In genomic region chr4:142402156-142402555, GRCh38 we compare ENCODE assay signal across 12 cellular contexts.
DNase-seq lines count a peak whose midpoint lies in the region; ATAC-seq lines count a peak whose summit lies in the region.
"Had no signal": no experiment of that assay in that cellular context is flagged by ENCODE, and none has a peak within 500 bp of the region (broad histone marks: within the 10 kb centered on the region; RNA-seq: fewer than 3 reads in every experiment).

No MANE protein-coding gene starts in this region.

- CTCF ChIA-PET in activated CD4-positive, alpha-beta memory T cell treated with anti-CD3 and anti-CD28 coated beads for 36 hours (lab: Charles Lee): interaction anchor here (1.2 to 2.0 kb wide), 2 partner anchors 16 to 24 kb away, joined by 4 to 6 read pairs; no protein-coding TSS in a partner anchor

- WGBS in aorta, 2 donors: 44 to 49% methylated on average over 2 of the region's 2 CpGs

- H3K4me1 Mint-ChIP-seq in activated T-cell treated with anti-CD3 and anti-CD28 coated beads, Interleukin-2, amount 50 U/mL, for 72 hours (ENCODE audit: low read depth): peaks cover 68% of the 10 kb centered on the region
- H3K4me1 Mint-ChIP-seq in activated CD4-positive, alpha-beta memory T cell treated with anti-CD3 and anti-CD28 coated beads for 36 hours (ENCODE audit: low read depth): peaks cover 31% of the 10 kb centered on the region
- H3K4me1 Mint-ChIP-seq in stimulated activated effector memory CD8-positive, alpha-beta T cell treated with anti-CD3 and anti-CD28 coated beads, Interleukin-12 subunit alpha, Interleukin-12 subunit beta, amount 100 ng/mL, for 72 hours: peaks cover 44% of the 10 kb centered on the region

- no peak overlapping the region for H3K4me3 ChIP-seq in aorta (ENCODE audit: low read length in 2 of 2)

- H3K36me3 ChIP-seq in aorta (ENCODE audit: control insufficient read depth in 1 of 2, insufficient read depth in 2 of 2, low read length in 1 of 2): no peaks in the 10 kb centered on the region

- ATAC-seq in activated T-cell treated with anti-CD3 and anti-CD28 coated beads, Interleukin-2, amount 50 U/mL, for 72 hours (replicated peaks in 1 of 2): no peak
- no peak for ATAC-seq in stimulated activated effector memory CD8-positive, alpha-beta T cell treated with anti-CD3 and anti-CD28 coated beads, Interleukin-12 subunit alpha, Interleukin-12 subunit beta, amount 100 ng/mL, for 72 hours
- no peak for ATAC-seq in aorta (ENCODE audit: low FRiP score)
- ATAC-seq in left lobe of liver: no peak

- no peaks in the 10 kb centered on the region for H3K9me3 Mint-ChIP-seq in activated T-cell treated with anti-CD3 and anti-CD28 coated beads, Interleukin-2, amount 50 U/mL, for 72 hours
- H3K9me3 Mint-ChIP-seq in activated CD4-positive, alpha-beta memory T cell treated with anti-CD3 and anti-CD28 coated beads for 36 hours: no peaks in the 10 kb centered on the region
- no peaks in the 10 kb centered on the region for H3K9me3 Mint-ChIP-seq in stimulated activated effector memory CD8-positive, alpha-beta T cell treated with anti-CD3 and anti-CD28 coated beads, Interleukin-12 subunit alpha, Interleukin-12 subunit beta, amount 100 ng/mL, for 72 hours
- H3K9me3 Mint-ChIP-seq: H9 had no signal

- no peak overlapping the region for H3K27ac ChIP-seq in aorta (ENCODE audit: low read depth in 1 of 2, low read length in 2 of 2)

- peaks cover 10 to 19% of the 10 kb centered on the region in 2 donors for H3K36me3 Mint-ChIP-seq in activated T-cell treated with anti-CD3 and anti-CD28 coated beads, Interleukin-2, amount 50 U/mL, for 72 hours (ENCODE audit: insufficient read depth in 2 of 2)
- peaks cover 44% of the 10 kb centered on the region for H3K36me3 Mint-ChIP-seq in activated CD4-positive, alpha-beta memory T cell treated with anti-CD3 and anti-CD28 coated beads for 36 hours
- peaks cover 75% of the 10 kb centered on the region for H3K36me3 Mint-ChIP-seq in stimulated activated effector memory CD8-positive, alpha-beta T cell treated with anti-CD3 and anti-CD28 coated beads, Interleukin-12 subunit alpha, Interleukin-12 subunit beta, amount 100 ng/mL, for 72 hours

- peaks cover 0 to 3% of the 10 kb centered on the region in 2 donors for H3K4me1 ChIP-seq in aorta (ENCODE audit: control insufficient read depth in 1 of 2, insufficient read depth in 2 of 2, low read length in 2 of 2)

- H3K27me3 Mint-ChIP-seq in activated T-cell treated with anti-CD3 and anti-CD28 coated beads, Interleukin-2, amount 50 U/mL, for 72 hours (ENCODE audit: low read depth): no peaks in the 10 kb centered on the region
- no peaks in the 10 kb centered on the region for H3K27me3 Mint-ChIP-seq in activated CD4-positive, alpha-beta memory T cell treated with anti-CD3 and anti-CD28 coated beads for 36 hours

- peak overlapping the region; percentile 81 to 96 for H3K4me3 Mint-ChIP-seq in activated T-cell treated with anti-CD3 and anti-CD28 coated beads, Interleukin-2, amount 50 U/mL, for 72 hours
- H3K4me3 Mint-ChIP-seq in activated CD4-positive, alpha-beta memory T cell treated with anti-CD3 and anti-CD28 coated beads for 36 hours: peak overlapping the region; percentile 93
- peak overlapping the region; percentile 79 for H3K4me3 Mint-ChIP-seq in stimulated activated effector memory CD8-positive, alpha-beta T cell treated with anti-CD3 and anti-CD28 coated beads, Interleukin-12 subunit alpha, Interleukin-12 subunit beta, amount 100 ng/mL, for 72 hours
- H3K4me3 Mint-ChIP-seq: H9 had no signal

- intact Hi-C loops in activated CD4-positive, alpha-beta memory T cell treated with anti-CD3 and anti-CD28 coated beads for 36 hours (cut with micrococcal nuclease): loop anchor here (5.0 kb wide), 2 partner anchors 785 to 1110 kb away; partner anchors contain the start of gene SMARCA5
- intact Hi-C loops in aorta (cut with DNase I): no loop called here

- H3K9me3 ChIP-seq in aorta (ENCODE audit: control insufficient read depth, low read length): no peaks in the 10 kb centered on the region

- DNase-seq in activated T-cell treated with anti-CD3 and anti-CD28 coated beads, Interleukin-2, amount 50 U/mL, for 72 hours: no peak
- no peak for DNase-seq in activated T-cell treated with anti-CD3 and anti-CD28 coated beads, Interleukin-2, amount 50 U/mL, for 48 hours
- no peak for DNase-seq in activated CD4-positive, alpha-beta memory T cell treated with anti-CD3 and anti-CD28 coated beads for 36 hours
- DNase-seq in fibroblast of the conjunctiva (ENCODE audit: low read depth): peak; percentile 69
- DNase-seq in stimulated activated effector memory CD8-positive, alpha-beta T cell treated with anti-CD3 and anti-CD28 coated beads, Interleukin-12 subunit alpha, Interleukin-12 subunit beta, amount 100 ng/mL, for 72 hours (ENCODE audit: low spot score in 2 of 2): no peak
- no peak for DNase-seq in aorta
- no peak for DNase-seq in NOMO-1 treated with DMSO at 0.1 percent for 48 hours (lab: John Stamatoyannopoulos, UW; ENCODE audit: unreplicated experiment)
- DNase-seq in left lobe of liver (ENCODE audit: low spot score): no peak
- DNase-seq: dermis blood vessel endothelial cell, H9, NCI-H524 treated with DMSO at 0.1 percent for 48 hours, occipital lobe had no signal

- POLR2A ChIA-PET in activated CD4-positive, alpha-beta memory T cell treated with anti-CD3 and anti-CD28 coated beads for 36 hours (lab: Charles Lee): interaction anchor here (1.1 to 11.8 kb wide), 7 partner anchors 15 to 170 kb away, joined by 3 to 97 read pairs (median 6); no protein-coding TSS in a partner anchor

- H3K27me3 ChIP-seq in aorta (ENCODE audit: control insufficient read depth in 1 of 2, insufficient read depth in 2 of 2, low read length in 1 of 2): no peaks in the 10 kb centered on the region

- peak overlapping the region; percentile 92 for H3K27ac Mint-ChIP-seq in activated T-cell treated with anti-CD3 and anti-CD28 coated beads, Interleukin-2, amount 50 U/mL, for 72 hours
- peak overlapping the region; percentile 90 for H3K27ac Mint-ChIP-seq in activated CD4-positive, alpha-beta memory T cell treated with anti-CD3 and anti-CD28 coated beads for 36 hours
- peak overlapping the region; percentile 89 for H3K27ac Mint-ChIP-seq in stimulated activated effector memory CD8-positive, alpha-beta T cell treated with anti-CD3 and anti-CD28 coated beads, Interleukin-12 subunit alpha, Interleukin-12 subunit beta, amount 100 ng/mL, for 72 hours
